In genomic region chr14:67532998-67533753, GRCh38 we compare ENCODE assay signal across 1 cellular context.
TF ChIP-seq lines count a peak whose summit lies in the region.

Gene PLEKHH1 (plus strand): TSS chr14:67533290. CDS start chr14:67541868, 8,578 bp downstream.

TF ChIP-seq in HepG2, 621 proteins besides CTCF, POLR2A, EP300 and RAD21 (continued from another document and continues in another):
- TF ChIP-seq ZNF784 (CRISPR knock-in tag; IDR thresholded peaks at IDR 0.05; ENCODE audit: borderline replicate concordance): 0 out of 2 replicates have a peak, but pooled peaks have one; percentile 77
- peak; percentile 26; the same call in 1 of the 2 replicates for TF ChIP-seq DMAP1 (CRISPR knock-in tag; IDR thresholded peaks at IDR 0.05)
- no peak for TF ChIP-seq PRPF4 (IDR thresholded peaks at IDR 0.05; ENCODE audit: low read depth, low read length, poor library complexity, severe bottlenecking)
- no peak for TF ChIP-seq ZBTB33 (CRISPR knock-in tag; IDR thresholded peaks at IDR 0.05)
- TF ChIP-seq FOXP1 (IDR thresholded peaks at IDR 0.05): no peak
- TF ChIP-seq FOXP1 (CRISPR knock-in tag; IDR thresholded peaks at IDR 0.05): no peak
- no peak for TF ChIP-seq ZBTB1 (CRISPR knock-in tag; IDR thresholded peaks at IDR 0.05; ENCODE audit: borderline replicate concordance)
- TF ChIP-seq, protein P1, sequence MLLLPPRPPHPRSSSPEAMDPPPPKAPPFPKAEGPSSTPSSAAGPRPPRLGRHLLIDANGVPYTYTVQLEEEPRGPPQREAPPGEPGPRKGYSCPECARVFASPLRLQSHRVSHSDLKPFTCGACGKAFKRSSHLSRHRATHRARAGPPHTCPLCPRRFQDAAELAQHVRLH (CRISPR knock-in tag; IDR thresholded peaks at IDR 0.05; ENCODE audit: borderline replicate concordance, low read depth): no peak
- TF ChIP-seq DPF2 (CRISPR knock-in tag; IDR thresholded peaks at IDR 0.05; ENCODE audit: borderline replicate concordance, low read depth): no peak
- TF ChIP-seq ARID3A (IDR thresholded peaks at IDR 0.05; ENCODE audit: low read depth, low read length): no peak
- 0 out of 2 replicates have a peak, but pooled peaks have one; percentile 16 for TF ChIP-seq HDAC2 (CRISPR knock-in tag; IDR thresholded peaks at IDR 0.05)
- TF ChIP-seq ZNF282 (IDR thresholded peaks at IDR 0.05; ENCODE audit: partially characterized antibody): no peak
- peak; percentile 71 for TF ChIP-seq THAP11 (CRISPR knock-in tag; IDR thresholded peaks at IDR 0.05)
- TF ChIP-seq NKX3-1 (CRISPR knock-in tag; IDR thresholded peaks at IDR 0.05): no peak
- TF ChIP-seq ZNF550 (CRISPR knock-in tag; IDR thresholded peaks at IDR 0.05; ENCODE audit: borderline replicate concordance): no peak
- peak; percentile 35; the same call in 1 of the 2 replicates for TF ChIP-seq TFDP1 (CRISPR knock-in tag; IDR thresholded peaks at IDR 0.05; ENCODE audit: borderline replicate concordance)
- TF ChIP-seq ZNF431 (CRISPR knock-in tag; IDR thresholded peaks at IDR 0.05; ENCODE audit: borderline replicate concordance, low read depth): 0 out of 2 replicates have a peak, but pooled peaks have one; percentile 53
- peak; percentile 44; the same call in 1 of the 2 replicates for TF ChIP-seq ZNF792 (CRISPR knock-in tag; IDR thresholded peaks at IDR 0.05)
- 0 out of 2 replicates have a peak, but pooled peaks have one; percentile 14 for TF ChIP-seq TGIF2 (CRISPR knock-in tag; IDR thresholded peaks at IDR 0.05)
- TF ChIP-seq ZNF704 (CRISPR knock-in tag; IDR thresholded peaks at IDR 0.05; ENCODE audit: borderline replicate concordance): no peak
- no peak for TF ChIP-seq MATR3 (CRISPR knock-in tag; IDR thresholded peaks at IDR 0.05)
- 0 out of 2 replicates have a peak, but pooled peaks have one; percentile 26 for TF ChIP-seq ZGPAT (CRISPR knock-in tag; IDR thresholded peaks at IDR 0.05)
- TF ChIP-seq KLF6 (CRISPR knock-in tag; IDR thresholded peaks at IDR 0.05): 0 out of 2 replicates have a peak, but pooled peaks have one; percentile 23
- TF ChIP-seq ZNF597 (CRISPR knock-in tag; IDR thresholded peaks at IDR 0.05): no peak
- TF ChIP-seq HNRNPLL (IDR thresholded peaks at IDR 0.05; ENCODE audit: low read depth, low read length, poor library complexity, severe bottlenecking): peak; percentile 56
- TF ChIP-seq ZNF644 (CRISPR knock-in tag; IDR thresholded peaks at IDR 0.05; ENCODE audit: low read depth): no peak
- peak; percentile 68 for TF ChIP-seq ZNF777 (CRISPR knock-in tag; IDR thresholded peaks at IDR 0.05)
- TF ChIP-seq, protein P2, sequence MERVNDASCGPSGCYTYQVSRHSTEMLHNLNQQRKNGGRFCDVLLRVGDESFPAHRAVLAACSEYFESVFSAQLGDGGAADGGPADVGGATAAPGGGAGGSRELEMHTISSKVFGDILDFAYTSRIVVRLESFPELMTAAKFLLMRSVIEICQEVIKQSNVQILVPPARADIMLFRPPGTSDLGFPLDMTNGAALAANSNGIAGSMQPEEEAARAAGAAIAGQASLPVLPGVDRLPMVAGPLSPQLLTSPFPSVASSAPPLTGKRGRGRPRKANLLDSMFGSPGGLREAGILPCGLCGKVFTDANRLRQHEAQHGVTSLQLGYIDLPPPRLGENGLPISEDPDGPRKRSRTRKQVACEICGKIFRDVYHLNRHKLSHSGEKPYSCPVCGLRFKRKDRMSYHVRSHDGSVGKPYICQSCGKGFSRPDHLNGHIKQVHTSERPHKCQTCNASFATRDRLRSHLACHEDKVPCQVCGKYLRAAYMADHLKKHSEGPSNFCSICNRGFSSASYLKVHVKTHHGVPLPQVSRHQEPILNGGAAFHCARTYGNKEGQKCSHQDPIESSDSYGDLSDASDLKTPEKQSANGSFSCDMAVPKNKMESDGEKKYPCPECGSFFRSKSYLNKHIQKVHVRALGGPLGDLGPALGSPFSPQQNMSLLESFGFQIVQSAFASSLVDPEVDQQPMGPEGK (CRISPR knock-in tag; IDR thresholded peaks at IDR 0.05): peak; percentile 77
- no peak for TF ChIP-seq ZMYM2 (CRISPR knock-in tag; IDR thresholded peaks at IDR 0.05)
- TF ChIP-seq, protein P3, sequence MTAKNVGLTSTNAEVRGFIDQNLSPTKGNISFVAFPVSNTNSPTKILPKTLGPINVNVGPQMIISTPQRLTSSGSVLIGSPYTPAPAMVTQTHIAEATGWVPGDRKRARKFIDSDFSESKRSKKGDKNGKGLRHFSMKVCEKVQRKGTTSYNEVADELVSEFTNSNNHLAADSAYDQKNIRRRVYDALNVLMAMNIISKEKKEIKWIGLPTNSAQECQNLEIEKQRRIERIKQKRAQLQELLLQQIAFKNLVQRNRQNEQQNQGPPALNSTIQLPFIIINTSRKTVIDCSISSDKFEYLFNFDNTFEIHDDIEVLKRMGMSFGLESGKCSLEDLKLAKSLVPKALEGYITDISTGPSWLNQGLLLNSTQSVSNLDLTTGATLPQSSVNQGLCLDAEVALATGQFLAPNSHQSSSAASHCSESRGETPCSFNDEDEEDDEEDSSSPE (CRISPR knock-in tag; IDR thresholded peaks at IDR 0.05): 0 out of 2 replicates have a peak, but pooled peaks have one; percentile 31
- TF ChIP-seq, protein P4, sequence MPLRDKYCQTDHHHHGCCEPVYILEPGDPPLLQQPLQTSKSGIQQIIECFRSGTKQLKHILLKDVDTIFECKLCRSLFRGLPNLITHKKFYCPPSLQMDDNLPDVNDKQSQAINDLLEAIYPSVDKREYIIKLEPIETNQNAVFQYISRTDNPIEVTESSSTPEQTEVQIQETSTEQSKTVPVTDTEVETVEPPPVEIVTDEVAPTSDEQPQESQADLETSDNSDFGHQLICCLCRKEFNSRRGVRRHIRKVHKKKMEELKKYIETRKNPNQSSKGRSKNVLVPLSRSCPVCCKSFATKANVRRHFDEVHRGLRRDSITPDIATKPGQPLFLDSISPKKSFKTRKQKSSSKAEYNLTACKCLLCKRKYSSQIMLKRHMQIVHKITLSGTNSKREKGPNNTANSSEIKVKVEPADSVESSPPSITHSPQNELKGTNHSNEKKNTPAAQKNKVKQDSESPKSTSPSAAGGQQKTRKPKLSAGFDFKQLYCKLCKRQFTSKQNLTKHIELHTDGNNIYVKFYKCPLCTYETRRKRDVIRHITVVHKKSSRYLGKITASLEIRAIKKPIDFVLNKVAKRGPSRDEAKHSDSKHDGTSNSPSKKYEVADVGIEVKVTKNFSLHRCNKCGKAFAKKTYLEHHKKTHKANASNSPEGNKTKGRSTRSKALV (CRISPR knock-in tag; IDR thresholded peaks at IDR 0.05): peak; percentile 87
- TF ChIP-seq SALL1 (CRISPR knock-in tag; IDR thresholded peaks at IDR 0.05): peak; percentile 41; the same call in 1 of the 2 replicates
- no peak for TF ChIP-seq GLMP (CRISPR knock-in tag; IDR thresholded peaks at IDR 0.05; ENCODE audit: borderline replicate concordance)
- TF ChIP-seq SMAD1 (CRISPR knock-in tag; IDR thresholded peaks at IDR 0.05; ENCODE audit: borderline replicate concordance, low read depth): 0 out of 2 replicates have a peak, but pooled peaks have one; percentile 44
- peak; percentile 50 for TF ChIP-seq SAP130 (CRISPR knock-in tag; IDR thresholded peaks at IDR 0.05; ENCODE audit: low read depth)
- 0 out of 2 replicates have a peak, but pooled peaks have one; percentile 18 for TF ChIP-seq ZNF275 (CRISPR knock-in tag; IDR thresholded peaks at IDR 0.05; ENCODE audit: borderline replicate concordance)
- TF ChIP-seq PTBP1 (IDR thresholded peaks at IDR 0.05; ENCODE audit: low read depth, low read length, poor library complexity, severe bottlenecking): no peak
